Comparison of ENCODE assay signal across 1 cellular context in the genomic region with DNA sequence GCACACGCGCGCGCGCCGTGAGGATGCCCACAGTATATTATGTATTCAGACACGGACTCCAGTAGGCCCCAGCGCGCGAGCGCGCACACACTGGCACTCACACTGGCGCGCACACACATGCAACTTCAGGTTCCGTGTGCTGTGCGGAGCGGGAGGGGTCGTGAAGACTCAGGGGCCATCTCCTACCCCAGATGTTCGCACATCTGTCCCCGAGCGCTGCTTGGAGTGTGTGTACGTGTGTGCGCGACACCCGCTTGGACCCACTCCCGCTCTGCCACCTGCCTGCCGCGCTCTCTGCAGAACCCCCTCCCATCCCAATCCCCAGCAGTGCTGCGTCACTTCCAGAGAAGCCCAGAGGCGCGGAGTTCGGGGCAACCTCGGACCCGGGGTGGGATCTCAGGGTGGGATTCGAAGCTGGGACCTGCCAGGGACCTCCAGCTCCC.
TF ChIP-seq lines count a peak whose summit lies in the region.

No MANE protein-coding gene starts in this region.

TF ChIP-seq in H1, 55 proteins besides CTCF, POLR2A, EP300 and RAD21:
- TF ChIP-seq RBBP5 (IDR thresholded peaks at IDR 0.05; ENCODE audit: borderline replicate concordance, low read depth, low read length) = peak; percentile 50; the same call in 1 of the 2 replicates
- no peak for TF ChIP-seq SP2 (IDR thresholded peaks at IDR 0.05; ENCODE audit: low read length)
- TF ChIP-seq, protein P1, sequence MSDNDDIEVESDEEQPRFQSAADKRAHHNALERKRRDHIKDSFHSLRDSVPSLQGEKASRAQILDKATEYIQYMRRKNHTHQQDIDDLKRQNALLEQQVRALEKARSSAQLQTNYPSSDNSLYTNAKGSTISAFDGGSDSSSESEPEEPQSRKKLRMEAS (IDR thresholded peaks at IDR 0.05) = peak; percentile 62
- peak; percentile 68; the same call in 1 of the 2 replicates for TF ChIP-seq SP4 (IDR thresholded peaks at IDR 0.05; ENCODE audit: low read length)
- 0 out of 2 replicates have a peak, but pooled peaks have one; percentile 8 for TF ChIP-seq BACH1 (IDR thresholded peaks at IDR 0.05; ENCODE audit: low read length)
